ENCODE assay signal across 1 cellular context in the genomic region with DNA sequence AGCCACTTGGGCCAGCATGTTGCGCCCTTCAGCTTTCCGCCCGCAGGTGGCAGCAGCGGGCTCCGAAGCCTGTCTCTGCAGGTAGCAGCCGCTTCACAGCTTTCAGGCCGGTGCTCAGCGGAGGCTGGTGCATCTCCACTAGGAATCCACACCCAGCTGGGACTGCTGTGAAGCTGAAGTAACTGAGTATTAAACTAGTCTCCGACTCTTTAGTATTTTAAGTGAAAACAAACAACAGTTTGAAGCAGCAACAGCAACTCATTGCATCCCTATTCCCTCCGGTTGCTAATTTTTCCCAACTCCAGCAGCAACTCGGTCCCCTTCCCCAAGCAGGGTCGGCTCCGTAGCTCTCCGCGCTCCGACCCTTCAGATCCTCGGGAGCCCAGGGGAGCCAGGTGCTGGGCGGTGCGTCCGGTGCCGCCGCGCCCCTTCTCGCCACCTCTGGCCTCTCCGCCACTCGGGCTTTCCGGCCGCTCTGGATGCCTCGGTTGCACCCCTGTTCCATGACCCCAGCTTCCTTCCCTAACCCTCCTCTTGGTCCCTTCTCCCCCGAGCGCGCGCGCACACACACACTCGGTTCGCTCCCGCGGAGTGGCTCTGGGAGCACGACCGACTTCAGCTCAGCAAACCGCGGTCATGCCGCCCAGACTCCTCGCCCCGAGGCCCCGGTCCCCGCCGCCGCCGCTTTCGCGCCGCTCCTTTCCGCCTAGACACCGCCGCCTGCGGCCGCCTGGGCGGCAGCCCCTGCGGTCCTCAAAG.
TF ChIP-seq lines count a peak whose summit lies in the region.

No MANE protein-coding gene starts in this region.

TF ChIP-seq in endothelial cell of umbilical vein, 7 proteins besides CTCF, POLR2A, EP300 and RAD21 (continued from another document):
- TF ChIP-seq, protein P1, sequence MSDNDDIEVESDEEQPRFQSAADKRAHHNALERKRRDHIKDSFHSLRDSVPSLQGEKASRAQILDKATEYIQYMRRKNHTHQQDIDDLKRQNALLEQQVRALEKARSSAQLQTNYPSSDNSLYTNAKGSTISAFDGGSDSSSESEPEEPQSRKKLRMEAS (IDR thresholded peaks at IDR 0.05; ENCODE audit: insufficient read depth, insufficient read length) = no peak
- TF ChIP-seq POLR2AphosphoS5 (IDR thresholded peaks at IDR 0.05; ENCODE audit: insufficient read depth, low read depth, low read length) (no peak), GATA2 (IDR thresholded peaks at IDR 0.05; ENCODE audit: insufficient read depth, insufficient read length, low read depth, low read length) (no peak), FOS (IDR thresholded peaks at IDR 0.05; ENCODE audit: borderline replicate concordance, insufficient read depth, low read length) (no peak)
TF ChIP-seq in endothelial cell of umbilical vein: peak in this region for 0.
